19 cellular contexts compared by ENCODE assay signal in the genomic region with DNA sequence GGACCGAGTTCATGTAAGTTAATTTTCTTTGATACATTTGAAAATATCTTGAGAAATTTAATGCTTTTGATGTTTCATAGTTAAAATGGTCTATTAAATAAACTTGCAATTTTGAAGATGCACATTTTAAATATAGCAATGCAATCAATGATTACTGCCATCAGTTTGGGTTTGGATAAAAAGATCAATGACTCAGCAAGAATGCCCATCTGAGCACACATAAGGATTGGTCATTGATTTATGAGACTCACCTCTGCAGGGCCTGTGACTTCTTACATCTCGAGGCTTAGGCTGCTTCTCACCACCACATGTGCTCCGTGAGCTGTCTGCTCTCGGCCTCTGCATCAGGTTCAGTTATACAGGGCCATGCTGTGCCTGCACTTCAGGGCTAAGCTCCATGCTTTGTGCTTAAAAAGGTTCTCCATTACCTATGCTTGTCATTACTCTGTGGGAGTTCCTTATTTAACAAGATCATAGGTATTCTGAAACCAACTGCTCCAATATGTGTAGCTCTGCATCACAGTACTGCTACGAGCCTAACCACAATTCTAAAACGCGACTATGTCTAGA.
"Had no signal": no experiment of that assay in that cellular context is flagged by ENCODE, and none has a peak within 500 bp of the region (broad histone marks: within the 10 kb centered on the region; RNA-seq: fewer than 3 reads in every experiment).

No MANE protein-coding gene starts in this region.

- ATAC-seq: activated CD4-positive, CD25-positive, alpha-beta regulatory T cell treated with anti-CD3 and anti-CD28 coated beads, Interleukin-2, amount 50 U/mL, for 24 hours; heart left ventricle; stimulated activated naive B cell treated with anti-CD40 and anti-IgM and Interleukin-4, amounts not matched to agents 10 μg/mL and 1 μg/mL and 100 μg/mL, for 72 hours had no signal

- H3K36me3 Mint-ChIP-seq: stimulated activated naive B cell treated with anti-CD40 and anti-IgM and Interleukin-4, amounts not matched to agents 10 μg/mL and 1 μg/mL and 100 μg/mL, for 72 hours had no signal

- H3K27me3 Mint-ChIP-seq: stimulated activated naive B cell treated with anti-CD40 and anti-IgM and Interleukin-4, amounts not matched to agents 10 μg/mL and 1 μg/mL and 100 μg/mL, for 72 hours had no signal

- H3K4me3 ChIP-seq: breast epithelium, heart left ventricle, lung, thyroid gland had no signal

- H3K27ac Mint-ChIP-seq: activated T-helper 1 cell treated with anti-CD3 and anti-CD28 coated beads, Interleukin-12 subunit alpha, Interleukin-12 subunit beta, Interleukin-2, Interleukin-4 antibody, amounts not matched to agents 30 ng/mL and 10 ng/mL and 1 ng/mL, durations not matched to agents 14 hours and 24 hours and 36 hours; stimulated activated naive B cell treated with anti-CD40 and anti-IgM and Interleukin-4, amounts not matched to agents 10 μg/mL and 1 μg/mL and 100 μg/mL, for 72 hours had no signal

- H3K27ac ChIP-seq: breast epithelium, heart left ventricle, neutrophil, parathyroid adenoma, thyroid gland had no signal

- H3K9ac ChIP-seq: parathyroid adenoma had no signal

- DNase-seq: activated CD4-positive, alpha-beta T cell treated with anti-CD3 and anti-CD28 coated beads, Interleukin-2, amount 50 U/mL, for 1 hour; aorta; cerebellar nuclear complex; effector memory CD4-positive, alpha-beta T cell; foreskin melanocyte; heart left ventricle; islet precursor cell; midbrain; retina; stimulated activated CD4-positive, alpha-beta T cell treated with anti-CD3 and anti-CD28 coated beads, Interleukin-15, amount 100 ng/mL, for 24 hours; stimulated activated CD4-positive, alpha-beta T cell treated with anti-CD3 and anti-CD28 coated beads, Interleukin-4, amount 100 ng/mL, for 1 hour; stimulated activated naive B cell treated with anti-CD40 and anti-IgM and Interleukin-4, amounts not matched to agents 10 μg/mL and 1 μg/mL and 100 μg/mL, for 72 hours; thyroid gland had no signal

- H3K4me1 Mint-ChIP-seq: stimulated activated naive B cell treated with anti-CD40 and anti-IgM and Interleukin-4, amounts not matched to agents 10 μg/mL and 1 μg/mL and 100 μg/mL, for 72 hours had no signal

- H3K27me3 ChIP-seq: breast epithelium, heart left ventricle, neutrophil, thyroid gland had no signal

- H2AFZ ChIP-seq: parathyroid adenoma had no signal

- H3K4me1 ChIP-seq: breast epithelium, heart left ventricle, parathyroid adenoma, thyroid gland had no signal

- H3K9me3 Mint-ChIP-seq: activated T-helper 1 cell treated with anti-CD3 and anti-CD28 coated beads, Interleukin-12 subunit alpha, Interleukin-12 subunit beta, Interleukin-2, Interleukin-4 antibody, amounts not matched to agents 30 ng/mL and 10 ng/mL and 1 ng/mL, durations not matched to agents 14 hours and 24 hours and 36 hours; stimulated activated naive B cell treated with anti-CD40 and anti-IgM and Interleukin-4, amounts not matched to agents 10 μg/mL and 1 μg/mL and 100 μg/mL, for 72 hours had no signal

- H3K79me2 ChIP-seq: parathyroid adenoma had no signal

- H3K4me3 Mint-ChIP-seq: activated T-helper 1 cell treated with anti-CD3 and anti-CD28 coated beads, Interleukin-12 subunit alpha, Interleukin-12 subunit beta, Interleukin-2, Interleukin-4 antibody, amounts not matched to agents 30 ng/mL and 10 ng/mL and 1 ng/mL, durations not matched to agents 14 hours and 24 hours and 36 hours; stimulated activated naive B cell treated with anti-CD40 and anti-IgM and Interleukin-4, amounts not matched to agents 10 μg/mL and 1 μg/mL and 100 μg/mL, for 72 hours had no signal

- H3K9me3 ChIP-seq: breast epithelium, heart left ventricle, neutrophil, thyroid gland had no signal

- H3K36me3 ChIP-seq: breast epithelium, heart left ventricle, neutrophil, thyroid gland had no signal
